10 cellular contexts compared by ENCODE assay signal in the genomic region with DNA sequence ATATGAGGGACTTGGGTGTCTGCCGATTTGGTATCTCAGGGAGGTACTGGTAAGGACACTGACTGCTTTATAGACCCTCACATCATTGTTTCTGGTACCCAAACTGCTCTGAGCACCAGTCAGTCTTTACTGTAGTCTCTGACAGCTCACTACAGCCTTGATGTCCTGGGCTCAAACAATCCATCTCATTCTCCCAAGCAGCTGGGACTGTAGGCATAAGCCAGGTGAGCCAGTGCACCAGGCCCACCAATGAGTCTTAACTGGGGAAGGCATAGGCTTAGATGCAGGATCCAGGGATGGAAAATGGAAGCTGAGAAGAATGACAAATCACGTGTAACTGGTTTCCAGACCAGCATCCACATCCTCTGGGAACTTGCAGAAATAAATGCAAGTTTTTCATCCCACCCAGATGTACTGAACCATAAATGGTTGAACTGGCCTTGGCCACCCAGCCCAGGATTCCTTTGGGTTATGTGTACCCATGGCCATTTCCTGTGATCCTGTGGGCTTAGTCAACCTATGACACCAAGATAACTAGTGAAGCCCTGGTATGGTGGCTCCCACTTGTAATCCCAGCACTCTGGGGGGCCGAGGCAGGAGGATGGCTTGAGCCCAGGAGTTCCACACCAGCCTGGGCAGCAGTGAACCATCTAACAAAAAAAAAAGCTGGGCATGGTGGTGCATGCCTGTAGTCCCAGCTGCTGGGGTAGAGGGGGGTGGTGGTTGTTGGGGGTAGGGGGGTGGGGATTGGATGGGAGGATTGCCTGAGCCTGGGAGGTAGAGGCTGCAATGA. TPM values are rescaled to one million over a fixed set of nuclear protein-coding genes. Genes with fewer than 3 reads are reported as not detected.
DNase-seq lines count a peak whose midpoint lies in the region; ATAC-seq, FAIRE-seq and TF ChIP-seq lines count a peak whose summit lies in the region.
"Had no signal": no experiment of that assay in that cellular context is flagged by ENCODE, and none has a peak within 500 bp of the region (broad histone marks: within the 10 kb centered on the region; RNA-seq: fewer than 3 reads in every experiment).

No MANE protein-coding gene starts in this region.

- no peak overlapping the region for H2BK120ac ChIP-seq in H1 (replicated peaks; ENCODE audit: low read depth, low read length)

- H3K9me3 ChIP-seq in H1 (ENCODE audit: insufficient read depth in 2 of 2, low read depth in 1 of 2, low read length in 1 of 2) (no peaks in the 10 kb centered on the region), stomach (no peaks in the 10 kb centered on the region), upper lobe of right lung (no peaks in the 10 kb centered on the region)

- H3K36me3 ChIP-seq in H1 (ENCODE audit: control insufficient read depth in 2 of 4, insufficient read depth in 4 of 4, low read length in 3 of 4), result peaks cover 30 to 53% (median 42%) of the 10 kb centered on the region in 4 experiments
- peaks cover 63 to 87% (median 85%) of the 10 kb centered on the region in 4 donors for H3K36me3 ChIP-seq in stomach
- H3K36me3 ChIP-seq in upper lobe of right lung, result peaks cover 87% of the 10 kb centered on the region

- peaks cover 0 to 4% (median 0%) of the 10 kb centered on the region in 4 experiments; a peak in 1 of 7 replicates for H3K4me1 ChIP-seq in H1 (replicated peaks in 1 of 4; ENCODE audit: control insufficient read depth in 3 of 4, insufficient read depth in 4 of 4, low read length in 3 of 4)
- peaks cover 22 to 72% (median 47%) of the 10 kb centered on the region in 4 donors for H3K4me1 ChIP-seq in stomach
- H3K4me1 ChIP-seq in upper lobe of right lung, result peaks cover 23% of the 10 kb centered on the region

- H3K18ac ChIP-seq in H1 (ENCODE audit: extremely low read depth, low read length), result no peak overlapping the region

- TF ChIP-seq EP300 in H1 (IDR thresholded peaks at IDR 0.05; ENCODE audit: borderline replicate concordance in 1 of 2, low read depth in 2 of 2, low read length in 2 of 2) (no peak), stomach (IDR thresholded peaks at IDR 0.05) (no peak)

- TF ChIP-seq POLR2A in H1 (IDR thresholded peaks at IDR 0.05; ENCODE audit: control extremely low read depth in 1 of 2, low read depth in 2 of 2, low read length in 2 of 2) (peak; percentile 68 to 79), stomach (IDR thresholded peaks at IDR 0.05) (no peak)

- intact Hi-C loops in stomach (cut with DNase I; ENCODE audit: low total_unique reads) (loop anchor here (5.0 kb wide), 1 partner anchor 49 kb away; no protein-coding TSS in a partner anchor), upper lobe of right lung (cut with DNase I) (no loop called here)

- no peak overlapping the region for H4K91ac ChIP-seq in H1 (replicated peaks; ENCODE audit: insufficient read length, low read length)

- 78% methylated on average over 3 of the region's 3 CpGs; no CpG with 5 or more reads in 1 of the 2 experiments for WGBS in H1 (ENCODE audit: extremely low coverage in 1 of 2, insufficient coverage in 1 of 2, insufficient read length in 1 of 2, insufficient replicate concordance in 2 of 2, low coverage in 1 of 2, low lambda C conversion rate in 2 of 2, missing lambda C conversion rate in 1 of 2), 2 experiments
- WGBS in stomach, 5 donors, result 57 to 65% (median 59%) methylated on average over 3 of the region's 3 CpGs

- no peak for TF ChIP-seq RAD21 in H1 (IDR thresholded peaks at IDR 0.05 in 1 of 2, conservative IDR thresholded peaks at IDR 0.05 in 1 of 2; ENCODE audit: low read depth in 2 of 2, low read length in 2 of 2)

- H3K14ac ChIP-seq in H1 (ENCODE audit: insufficient read length), result no peak overlapping the region

- no peak overlapping the region for H2BK12ac ChIP-seq in H1 (ENCODE audit: low read depth, low read length)

- peak overlapping the region; percentile 29 to 93 for H3K27ac Mint-ChIP-seq in activated naive CD4-positive, alpha-beta T cell treated with anti-CD3 and anti-CD28 coated beads, Interleukin-2, amount 50 U/mL, for 72 hours

- H3K27ac ChIP-seq in H1 (ENCODE audit: low read depth, low read length), result no peak overlapping the region
- H3K27ac ChIP-seq in stomach, result peak overlapping the region in 3 of 5 donors; percentile 14 to 98 (median 49)
- H3K27ac ChIP-seq in upper lobe of right lung, result no peak overlapping the region

- no peak for DNase-seq in activated naive CD4-positive, alpha-beta T cell treated with anti-CD3 and anti-CD28 coated beads, Interleukin-2, amount 50 U/mL, for 72 hours (ENCODE audit: low spot score in 2 of 2)
- no peak for DNase-seq in activated naive CD4-positive, alpha-beta T cell (lab: John Stamatoyannopoulos, UW)
- DNase-seq in H1 (ENCODE audit: low read depth in 1 of 2, low spot score in 2 of 2) (peak in 1 of 2 experiments; percentile 72), stomach (no peak), upper lobe of right lung (no peak)
- DNase-seq: right cardiac atrium had no signal

- H3K36me3 Mint-ChIP-seq in activated naive CD4-positive, alpha-beta T cell treated with anti-CD3 and anti-CD28 coated beads, Interleukin-2, amount 50 U/mL, for 72 hours, result peaks cover 56 to 57% of the 10 kb centered on the region in 2 donors

- no peak overlapping the region for H4K5ac ChIP-seq in H1 (ENCODE audit: insufficient read length, low read depth, low read length)

- H2BK15ac ChIP-seq in H1 (ENCODE audit: low read length), result no peak overlapping the region

- no peak overlapping the region for H3K56ac ChIP-seq in H1 (replicated peaks; ENCODE audit: insufficient read length, low read depth, low read length)

- no peak overlapping the region for H3K9ac ChIP-seq in H1 (replicated peaks in 1 of 4; ENCODE audit: extremely low read depth in 1 of 4, low read depth in 3 of 4, low read length in 3 of 4)

- CTCF ChIA-PET in H1 (lab: Charles Lee; ENCODE audit: partially characterized antibody), result interaction anchor here (0.6 to 11.8 kb wide), 6 partner anchors 14 to 449 kb away, joined by 3 to 147 read pairs (median 3); no protein-coding TSS in a partner anchor

- H3K23me2 ChIP-seq in H1 (ENCODE audit: low read depth, low read length), result peaks cover 3% of the 10 kb centered on the region; the same call in 1 of the 2 replicates

- no peak overlapping the region for H3K4me2 ChIP-seq in H1 (ENCODE audit: insufficient read depth in 1 of 2, low read depth in 2 of 2, low read length in 2 of 2)

- peaks cover 6 to 29% of the 10 kb centered on the region in 2 experiments for H3K79me2 ChIP-seq in H1 (ENCODE audit: control insufficient read depth in 1 of 2, insufficient read depth in 2 of 2, low read length in 2 of 2)

- no peak overlapping the region for H2BK20ac ChIP-seq in H1 (ENCODE audit: low read length)

- H3K4me3 ChIP-seq in H1 (ENCODE audit: extremely low read depth in 1 of 4, insufficient read depth in 2 of 4, low read depth in 3 of 4, low read length in 4 of 4) (no peak overlapping the region), stomach (no peak overlapping the region), upper lobe of right lung (no peak overlapping the region)

- no peak overlapping the region for H2AFZ ChIP-seq in H1 (ENCODE audit: low read length)

- no peak overlapping the region for H2AK5ac ChIP-seq in H1 (ENCODE audit: low read depth, low read length)

- no peak overlapping the region for H2BK5ac ChIP-seq in H1 (ENCODE audit: low read depth, low read length)

- TF ChIP-seq CTCF in H1 (IDR thresholded peaks at IDR 0.05; ENCODE audit: control extremely low read depth in 1 of 3, insufficient read depth in 1 of 3, low read depth in 1 of 3, low read length in 3 of 3), result no peak
- TF ChIP-seq CTCF in stomach (IDR thresholded peaks at IDR 0.05), result no peak
- TF ChIP-seq CTCF in upper lobe of right lung (IDR thresholded peaks at IDR 0.05), result no peak

- ATAC-seq in activated naive CD4-positive, alpha-beta T cell treated with anti-CD3 and anti-CD28 coated beads, Interleukin-2, amount 50 U/mL, for 72 hours, result peak in 1 of 2 donors; percentile 8
- ATAC-seq in upper lobe of right lung (no peak), GM19467 (IDR thresholded peaks at IDR 0.05; ENCODE audit: unreplicated experiment) (no peak), esophagus mucosa (no peak)
- ATAC-seq: right cardiac atrium had no signal

- H3K4ac ChIP-seq in H1 (replicated peaks; ENCODE audit: insufficient read length, low read depth, low read length), result no peak overlapping the region

- no peak for FAIRE-seq in H1 (lab: Jason Lieb, UNC)
- FAIRE-seq: colon had no signal

- H4K20me1 ChIP-seq in H1 (replicated peaks in 1 of 2; ENCODE audit: control insufficient read depth in 1 of 2, insufficient read depth in 2 of 2, low read length in 2 of 2), result peaks cover 16 to 22% of the 10 kb centered on the region in 2 experiments

- no peaks in the 10 kb centered on the region for H3K27me3 ChIP-seq in H1 (replicated peaks in 1 of 4; ENCODE audit: control insufficient read depth in 3 of 4, extremely low read depth in 1 of 4, insufficient read depth in 3 of 4, low read length in 3 of 4)
- H3K27me3 ChIP-seq in stomach, result no peaks in the 10 kb centered on the region
- H3K27me3 ChIP-seq in upper lobe of right lung, result no peaks in the 10 kb centered on the region

- H3K79me1 ChIP-seq in H1 (ENCODE audit: low read depth, low read length), result no peaks in the 10 kb centered on the region

- no peak overlapping the region; the same call in 1 of the 2 replicates for H4K8ac ChIP-seq in H1 (ENCODE audit: extremely low read depth, insufficient read depth, low read length)

- POLR2A ChIA-PET in H1 (lab: Charles Lee; ENCODE audit: partially characterized antibody), result interaction anchor here (0.7 to 35.9 kb wide), 24 partner anchors 9 to 229 kb away, joined by 3 to 732 read pairs (median 4); a partner anchor contains a TSS

- H3K23ac ChIP-seq in H1 (ENCODE audit: insufficient read length), result no peak overlapping the region

- H3K9me3 Mint-ChIP-seq in activated naive CD4-positive, alpha-beta T cell treated with anti-CD3 and anti-CD28 coated beads, Interleukin-2, amount 50 U/mL, for 72 hours, result no peaks in the 10 kb centered on the region

RNA-seq across cellular contexts. Expression of a gene that starts 5.8 kb away (rescaled TPM):
- total RNA-seq in activated naive CD4-positive, alpha-beta T cell treated with anti-CD3 and anti-CD28 coated beads, Interleukin-2, amount 50 U/mL, for 72 hours, result 1,000 to 10,000 TPM; 1,507 to 1,783 TPM
- polyA plus RNA-seq in PFSK-1 (2012; ENCODE audit: insufficient read length, low read depth), result 747 TPM
- 1,880 and 1,905 TPM in 2 replicates for total RNA-seq in H1 (2021; fragmentation: NEBNext Ultra II Directional; extraction: Animal tissue kit (Norgen Biotek cat#: 25700))
- polyA plus RNA-seq in H1 (2011; rRNA removed) (2,449 and 3,022 TPM in 2 replicates), stomach (100 to 1,000 TPM; 127 to 223 (median 183) TPM)
- polyA plus RNA-seq in H1 (2011; cell fraction: cytosol; rRNA removed), result 2,499 TPM
- 1,900 TPM for polyA plus RNA-seq in H1 (2011; cell fraction: nucleus; rRNA removed)
- polyA plus RNA-seq in H1 (2012, experiment 1 of 2), result 1,911 to 2,255 TPM (median 2,177 TPM) in 4 replicates
- polyA plus RNA-seq in H1 (2012, experiment 2 of 2), result 2,703 TPM
- polyA plus RNA-seq in H1 (2013, experiment 1 of 2), result 1,525 TPM
- 1,520 TPM for polyA plus RNA-seq in H1 (2013, experiment 2 of 2)
- 3,133 and 3,204 TPM in 2 replicates for polyA minus RNA-seq in H1 (2011; rRNA and poly(A)+ RNA removed)
- 961 TPM for polyA minus RNA-seq in H1 (2011; cell fraction: cytosol; rRNA and poly(A)+ RNA removed)
- polyA minus RNA-seq in H1 (2011; cell fraction: nucleus; rRNA and poly(A)+ RNA removed), result 586 TPM
- total RNA-seq in stomach (100 to 1,000 TPM in 4 of 5 donors, 10 to 100 TPM in 1; 67.5 to 177 (median 109) TPM), upper lobe of right lung (243 TPM), esophagus mucosa (327 TPM)

RNA-seq across cellular contexts. Expression of a gene that starts 8.8 kb away (rescaled TPM):
- total RNA-seq in activated naive CD4-positive, alpha-beta T cell treated with anti-CD3 and anti-CD28 coated beads, Interleukin-2, amount 50 U/mL, for 72 hours, result 100 to 1,000 TPM in 1 of 2 donors, 10 to 100 TPM in 1; 84.2 to 127 TPM
- polyA plus RNA-seq in PFSK-1 (2012; ENCODE audit: insufficient read length, low read depth), result 42.5 TPM
- total RNA-seq in H1 (2021; fragmentation: NEBNext Ultra II Directional; extraction: Animal tissue kit (Norgen Biotek cat#: 25700)), result 68.0 and 81.1 TPM in 2 replicates
- polyA plus RNA-seq in H1 (2011; rRNA removed), result 29.9 and 40.9 TPM in 2 replicates
- 19.5 TPM for polyA plus RNA-seq in H1 (2011; cell fraction: cytosol; rRNA removed)
- polyA plus RNA-seq in H1 (2011; cell fraction: nucleus; rRNA removed), result 95.4 TPM
- polyA plus RNA-seq in H1 (2012, experiment 1 of 2), result 49.3 to 109 TPM (median 73.8 TPM) in 4 replicates
- 21.4 TPM for polyA plus RNA-seq in H1 (2012, experiment 2 of 2)
- polyA plus RNA-seq in H1 (2013, experiment 1 of 2), result 40.3 TPM
- polyA plus RNA-seq in H1 (2013, experiment 2 of 2), result 37.3 TPM
- 37.3 and 50.7 TPM in 2 replicates for polyA minus RNA-seq in H1 (2011; rRNA and poly(A)+ RNA removed)
- 23.5 TPM for polyA minus RNA-seq in H1 (2011; cell fraction: cytosol; rRNA and poly(A)+ RNA removed)
- polyA minus RNA-seq in H1 (2011; cell fraction: nucleus; rRNA and poly(A)+ RNA removed), result 20.3 TPM
- 100 to 1,000 TPM in 2 of 5 donors, 10 to 100 TPM in 2, 1 to 10 TPM in 1; 9.6 to 153 (median 99.2) TPM for total RNA-seq in stomach
- 1 to 10 TPM; 3.8 to 8.7 (median 4.2) TPM for polyA plus RNA-seq in stomach
- 32.8 TPM for total RNA-seq in upper lobe of right lung
- total RNA-seq in esophagus mucosa, result 15.7 TPM

RNA-seq across cellular contexts. Expression of a gene that starts 16.6 kb away (rescaled TPM):
- 100 to 1,000 TPM; 194 to 219 TPM for total RNA-seq in activated naive CD4-positive, alpha-beta T cell treated with anti-CD3 and anti-CD28 coated beads, Interleukin-2, amount 50 U/mL, for 72 hours
- 327 TPM for polyA plus RNA-seq in PFSK-1 (2012; ENCODE audit: insufficient read length, low read depth)
- total RNA-seq in H1 (2021; fragmentation: NEBNext Ultra II Directional; extraction: Animal tissue kit (Norgen Biotek cat#: 25700)), result 85.4 and 87.5 TPM in 2 replicates
- 88.1 and 103 TPM in 2 replicates for polyA plus RNA-seq in H1 (2011; rRNA removed)
- 116 TPM for polyA plus RNA-seq in H1 (2011; cell fraction: cytosol; rRNA removed)
- polyA plus RNA-seq in H1 (2011; cell fraction: nucleus; rRNA removed), result 132 TPM
- 75.8 to 101 TPM (median 94.5 TPM) in 4 replicates for polyA plus RNA-seq in H1 (2012, experiment 1 of 2)
- 90.1 TPM for polyA plus RNA-seq in H1 (2012, experiment 2 of 2)
- polyA plus RNA-seq in H1 (2013, experiment 1 of 2), result 81.8 TPM
- polyA plus RNA-seq in H1 (2013, experiment 2 of 2), result 76.5 TPM
- polyA minus RNA-seq in H1 (2011; rRNA and poly(A)+ RNA removed), result 59.5 and 68.5 TPM in 2 replicates
- polyA minus RNA-seq in H1 (2011; cell fraction: cytosol; rRNA and poly(A)+ RNA removed), result 44.5 TPM
- 48.3 TPM for polyA minus RNA-seq in H1 (2011; cell fraction: nucleus; rRNA and poly(A)+ RNA removed)
- total RNA-seq in stomach, result 100 to 1,000 TPM in 2 of 5 donors, 10 to 100 TPM in 3; 40.6 to 201 (median 74.7) TPM
- 100 to 1,000 TPM; 145 to 178 (median 151) TPM for polyA plus RNA-seq in stomach
- 175 TPM for total RNA-seq in upper lobe of right lung
- total RNA-seq in esophagus mucosa, result 75.0 TPM

RNA-seq across cellular contexts. Expression of a gene that starts 18.4 kb away (rescaled TPM):
- total RNA-seq in activated naive CD4-positive, alpha-beta T cell treated with anti-CD3 and anti-CD28 coated beads, Interleukin-2, amount 50 U/mL, for 72 hours, result 100 to 1,000 TPM in 1 of 2 donors, 10 to 100 TPM in 1; 70.0 to 279 TPM
- not detected for polyA plus RNA-seq in PFSK-1 (2012; ENCODE audit: insufficient read length, low read depth)
- 26.2 and 26.5 TPM in 2 replicates for total RNA-seq in H1 (2021; fragmentation: NEBNext Ultra II Directional; extraction: Animal tissue kit (Norgen Biotek cat#: 25700))
- polyA plus RNA-seq in H1 (2011; rRNA removed), result 11.9 and 13.4 TPM in 2 replicates
- polyA plus RNA-seq in H1 (2011; cell fraction: cytosol; rRNA removed), result 8.0 TPM
- polyA plus RNA-seq in H1 (2011; cell fraction: nucleus; rRNA removed), result 9.2 TPM
- polyA plus RNA-seq in H1 (2012, experiment 1 of 2), result 17.7 to 23.2 TPM (median 20.8 TPM) in 4 replicates
- 33.1 TPM for polyA plus RNA-seq in H1 (2012, experiment 2 of 2)
- polyA plus RNA-seq in H1 (2013, experiment 1 of 2), result 46.4 TPM
- 52.2 TPM for polyA plus RNA-seq in H1 (2013, experiment 2 of 2)
- 2.4 and 4.3 TPM in 2 replicates for polyA minus RNA-seq in H1 (2011; rRNA and poly(A)+ RNA removed)
- polyA minus RNA-seq in H1 (2011; cell fraction: cytosol; rRNA and poly(A)+ RNA removed), result 11.4 TPM
- polyA minus RNA-seq in H1 (2011; cell fraction: nucleus; rRNA and poly(A)+ RNA removed), result 10.7 TPM
- 100 to 1,000 TPM in 2 of 5 donors, 10 to 100 TPM in 3; 16.5 to 144 (median 92.8) TPM for total RNA-seq in stomach
- polyA plus RNA-seq in stomach, result 100 to 1,000 TPM; 112 to 187 (median 147) TPM
- 35.4 TPM for total RNA-seq in upper lobe of right lung
- 74.3 TPM for total RNA-seq in esophagus mucosa

RNA-seq across cellular contexts. Expression of a gene that starts 35.1 kb away (rescaled TPM):
- total RNA-seq in activated naive CD4-positive, alpha-beta T cell treated with anti-CD3 and anti-CD28 coated beads, Interleukin-2, amount 50 U/mL, for 72 hours, result 10 to 100 TPM; 35.7 to 53.5 TPM
- polyA plus RNA-seq in PFSK-1 (2012; ENCODE audit: insufficient read length, low read depth), result 22.6 TPM
- total RNA-seq in H1 (2021; fragmentation: NEBNext Ultra II Directional; extraction: Animal tissue kit (Norgen Biotek cat#: 25700)), result 27.3 and 28.0 TPM in 2 replicates
- polyA plus RNA-seq in H1 (2011; rRNA removed) (50.4 and 55.4 TPM in 2 replicates), stomach (10 to 100 TPM in 1 of 3 donors, 1 to 10 TPM in 2; 4.1 to 15.8 (median 8.5) TPM)
- polyA plus RNA-seq in H1 (2011; cell fraction: cytosol; rRNA removed), result 18.8 TPM
- polyA plus RNA-seq in H1 (2011; cell fraction: nucleus; rRNA removed), result 31.7 TPM
- polyA plus RNA-seq in H1 (2012, experiment 1 of 2), result 27.7 to 48.3 TPM (median 41.6 TPM) in 4 replicates
- 60.0 TPM for polyA plus RNA-seq in H1 (2012, experiment 2 of 2)
- polyA plus RNA-seq in H1 (2013, experiment 1 of 2), result 92.9 TPM
- polyA plus RNA-seq in H1 (2013, experiment 2 of 2), result 99.7 TPM
- 24.4 and 26.8 TPM in 2 replicates for polyA minus RNA-seq in H1 (2011; rRNA and poly(A)+ RNA removed)
- 21.6 TPM for polyA minus RNA-seq in H1 (2011; cell fraction: cytosol; rRNA and poly(A)+ RNA removed)
- polyA minus RNA-seq in H1 (2011; cell fraction: nucleus; rRNA and poly(A)+ RNA removed), result 15.4 TPM
- total RNA-seq in stomach (1 to 10 TPM in 4 of 5 donors, under 1 TPM in 1; 0.92 to 6.4 (median 2.9) TPM), upper lobe of right lung (9.5 TPM), esophagus mucosa (12.7 TPM)

Comparison
In these comparisons a context has a peak if more than half of its experiments do, and no peak if none do; other contexts are left out.
1. H3K27ac ChIP-seq: peak in stomach (3 of 5); none in H1 (single experiment) and upper lobe of right lung (single experiment).
2. POLR2A ChIP-seq: peak in H1 (2 of 2); none in stomach (0 of 4).